ENCODE assay signal across 17 cellular contexts in the genomic region with DNA sequence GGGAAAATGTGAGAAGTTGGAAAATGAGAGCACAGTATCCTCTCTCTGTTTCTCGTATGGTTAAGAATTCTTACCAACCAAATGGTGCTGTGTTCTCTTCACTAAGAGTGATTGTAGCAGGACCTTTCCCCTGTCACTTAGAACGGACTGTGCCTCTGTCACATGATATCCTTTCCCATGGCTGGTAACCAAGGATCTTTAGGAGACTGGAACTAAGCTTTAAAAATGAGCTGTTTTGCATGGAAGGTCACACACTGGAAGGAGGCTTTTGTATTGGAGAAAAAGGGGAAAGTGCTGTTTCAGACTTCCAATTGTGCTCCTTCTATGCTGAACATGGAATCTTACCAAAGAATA.
DNase-seq lines count a peak whose midpoint lies in the region; ATAC-seq and TF ChIP-seq lines count a peak whose summit lies in the region.
"Had no signal": no experiment of that assay in that cellular context is flagged by ENCODE, and none has a peak within 500 bp of the region (broad histone marks: within the 10 kb centered on the region; RNA-seq: fewer than 3 reads in every experiment).

No MANE protein-coding gene starts in this region.

- no peaks in the 10 kb centered on the region for H4K20me1 ChIP-seq in H9 (ENCODE audit: control insufficient read depth, insufficient read depth, insufficient read length)

- intact Hi-C loops in psoas muscle (cut with DNase I): no loop called here

- H3K9me3 ChIP-seq in H9 (ENCODE audit: control insufficient read depth, low read depth, low read length) (no peaks in the 10 kb centered on the region), psoas muscle (no peaks in the 10 kb centered on the region)
- H3K9me3 ChIP-seq: esophagus squamous epithelium, neutrophil had no signal

- no peak overlapping the region for H3K4me3 Mint-ChIP-seq in H9
- H3K4me3 Mint-ChIP-seq in brain: peak overlapping the region; percentile 51 to 72 (median 67)
- H3K4me3 Mint-ChIP-seq in stimulated activated naive B cell treated with anti-CD40 and anti-IgM and Interleukin-4, amounts not matched to agents 10 μg/mL and 1 μg/mL and 100 μg/mL, for 72 hours: no peak overlapping the region
- H3K4me3 Mint-ChIP-seq: activated CD4-positive, alpha-beta T cell treated with anti-CD3 and anti-CD28 coated beads, Interleukin-2, amount 10 ng/mL, durations not matched to agents 24 days and 14 days; activated T-helper 17 cell treated with anti-CD3 and anti-CD28 coated beads, Interleukin-2, amount 50 U/mL, for 72 hours; B cell had no signal

- H3K56ac ChIP-seq in H9 (ENCODE audit: insufficient read length, low read depth, low read length): no peak overlapping the region

- H3K18ac ChIP-seq in H9 (ENCODE audit: insufficient read length, low read depth, low read length): no peak overlapping the region

- H2BK120ac ChIP-seq in H9 (ENCODE audit: low read depth, low read length, poor library complexity, severe bottlenecking): no peak overlapping the region

- no peaks in the 10 kb centered on the region for H3K27me3 ChIP-seq in H9 (ENCODE audit: insufficient read depth, low read length)
- H3K27me3 ChIP-seq in psoas muscle (ENCODE audit: insufficient read depth in 3 of 3, low read length in 2 of 3): no peaks in the 10 kb centered on the region
- H3K27me3 ChIP-seq: esophagus squamous epithelium, neutrophil had no signal

- H3K27ac ChIP-seq in H9 (ENCODE audit: insufficient read length, low read depth, low read length): no peak overlapping the region
- no peak overlapping the region for H3K27ac ChIP-seq in psoas muscle
- H3K27ac ChIP-seq: esophagus squamous epithelium, neutrophil had no signal

- H3K4ac ChIP-seq in H9 (ENCODE audit: low read depth, low read length): no peak overlapping the region

- H3T11ph ChIP-seq in H9 (ENCODE audit: low read length): no peak overlapping the region

- H3K27ac Mint-ChIP-seq in H9 (peak overlapping the region in 1 of 3 experiments; percentile 31; a peak in 1 of 7 replicates), brain (peak overlapping the region; percentile 72 to 97 (median 93))
- no peak overlapping the region for H3K27ac Mint-ChIP-seq in stimulated activated naive B cell treated with anti-CD40 and anti-IgM and Interleukin-4, amounts not matched to agents 10 μg/mL and 1 μg/mL and 100 μg/mL, for 72 hours
- H3K27ac Mint-ChIP-seq: activated CD4-positive, alpha-beta T cell treated with anti-CD3 and anti-CD28 coated beads, Interleukin-2, amount 10 ng/mL, durations not matched to agents 24 days and 14 days; activated T-helper 17 cell treated with anti-CD3 and anti-CD28 coated beads, Interleukin-2, amount 50 U/mL, for 72 hours; B cell had no signal

- no peaks in the 10 kb centered on the region for H3K9me3 Mint-ChIP-seq in H9
- peaks cover 7 to 27% (median 14%) of the 10 kb centered on the region in 5 experiments for H3K9me3 Mint-ChIP-seq in brain
- H3K9me3 Mint-ChIP-seq in stimulated activated naive B cell treated with anti-CD40 and anti-IgM and Interleukin-4, amounts not matched to agents 10 μg/mL and 1 μg/mL and 100 μg/mL, for 72 hours: peaks cover 0 to 5% of the 10 kb centered on the region in 2 donors
- H3K9me3 Mint-ChIP-seq: activated CD4-positive, alpha-beta T cell treated with anti-CD3 and anti-CD28 coated beads, Interleukin-2, amount 10 ng/mL, durations not matched to agents 24 days and 14 days; activated T-helper 17 cell treated with anti-CD3 and anti-CD28 coated beads, Interleukin-2, amount 50 U/mL, for 72 hours had no signal

- no peak overlapping the region for H2BK20ac ChIP-seq in H9 (ENCODE audit: low read depth, low read length, poor library complexity, severe bottlenecking)

- TF ChIP-seq CTCF in H9 (conservative IDR thresholded peaks at IDR 0.05) (no peak), brain (conservative IDR thresholded peaks at IDR 0.05) (no peak), psoas muscle (IDR thresholded peaks at IDR 0.05) (no peak), GM10248 (IDR thresholded peaks at IDR 0.05; ENCODE audit: control extremely low read depth, extremely low read depth, low read depth, missing control alignments) (no peak)

- CTCF ChIA-PET in GM10248 (lab: Yijun Ruan, JAX): interaction anchor here (1.2 kb wide), 2 partner anchors 11 to 17 kb away, joined by 3 read pairs; no protein-coding TSS in a partner anchor

- no peak overlapping the region for H2BK15ac ChIP-seq in H9 (ENCODE audit: low read depth, low read length)

- H3K79me1 ChIP-seq in H9 (ENCODE audit: insufficient read depth, low read depth, low read length, poor library complexity, severe bottlenecking): no peaks in the 10 kb centered on the region

- H2AFZ ChIP-seq in H9 (ENCODE audit: low read length): peak overlapping the region; percentile 57

- H3K36me3 Mint-ChIP-seq in H9 (ENCODE audit: insufficient read depth in 1 of 3, low read depth in 3 of 3) (no peaks in the 10 kb centered on the region; a peak in 1 of 7 replicates), brain (peaks cover 29% of the 10 kb centered on the region)
- H3K36me3 Mint-ChIP-seq in stimulated activated naive B cell treated with anti-CD40 and anti-IgM and Interleukin-4, amounts not matched to agents 10 μg/mL and 1 μg/mL and 100 μg/mL, for 72 hours: no peaks in the 10 kb centered on the region

- no peaks in the 10 kb centered on the region for H3K79me2 ChIP-seq in H9 (ENCODE audit: insufficient read depth, low read length)

- H3K4me1 Mint-ChIP-seq in H9 (peaks cover 5 to 8% of the 10 kb centered on the region in 2 experiments), brain (peaks cover 23% of the 10 kb centered on the region)
- H3K4me1 Mint-ChIP-seq in stimulated activated naive B cell treated with anti-CD40 and anti-IgM and Interleukin-4, amounts not matched to agents 10 μg/mL and 1 μg/mL and 100 μg/mL, for 72 hours: no peaks in the 10 kb centered on the region
- H3K4me1 Mint-ChIP-seq: activated CD4-positive, alpha-beta T cell treated with anti-CD3 and anti-CD28 coated beads, Interleukin-2, amount 10 ng/mL, durations not matched to agents 24 days and 14 days; activated T-helper 17 cell treated with anti-CD3 and anti-CD28 coated beads, Interleukin-2, amount 50 U/mL, for 72 hours; B cell had no signal

- POLR2A ChIA-PET in GM10248 (lab: Yijun Ruan, JAX): no interaction called here

- H2BK12ac ChIP-seq in H9 (ENCODE audit: insufficient read length, low read depth, low read length): no peak overlapping the region

- no CpG with 5 or more reads among the region's 2 CpGs for WGBS in H9 (ENCODE audit: extremely low coverage, insufficient read length, low lambda C conversion rate)
- WGBS in psoas muscle, 3 donors: 6 to 8% (median 6%) methylated on average over 2 of the region's 2 CpGs

- H3K27me3 Mint-ChIP-seq in H9 (ENCODE audit: low read depth) (no peaks in the 10 kb centered on the region), brain (peaks cover 3% of the 10 kb centered on the region)
- H3K27me3 Mint-ChIP-seq in stimulated activated naive B cell treated with anti-CD40 and anti-IgM and Interleukin-4, amounts not matched to agents 10 μg/mL and 1 μg/mL and 100 μg/mL, for 72 hours: no peaks in the 10 kb centered on the region
- H3K27me3 Mint-ChIP-seq: B cell had no signal

- H3K4me1 ChIP-seq in H9 (ENCODE audit: insufficient read depth, low read length) (no peaks in the 10 kb centered on the region; the same call in 1 of the 2 replicates), psoas muscle (no peaks in the 10 kb centered on the region)
- H3K4me1 ChIP-seq: esophagus squamous epithelium had no signal

- no peak for DNase-seq in H9
- DNase-seq in inferior parietal cortex (ENCODE audit: extremely low spot score): peak; percentile 55
- DNase-seq in psoas muscle: no peak
- DNase-seq in D341Med (ENCODE audit: low spot score): no peak
- no peak for DNase-seq in GM10248 (ENCODE audit: extremely low spot score)
- DNase-seq in stimulated activated naive B cell treated with anti-CD40 and anti-IgM and Interleukin-4, amounts not matched to agents 10 μg/mL and 1 μg/mL and 100 μg/mL, for 72 hours: no peak
- DNase-seq: activated CD4-positive, alpha-beta T cell treated with anti-CD3 and anti-CD28 coated beads, Interleukin-2, amount 10 ng/mL, durations not matched to agents 24 days and 14 days; central memory CD4-positive, alpha-beta T cell; esophagus squamous epithelium; NCI-H2107; stimulated activated CD4-positive, alpha-beta T cell treated with anti-CD3 and anti-CD28 coated beads, Interleukin-4, amount 100 ng/mL, for 24 hours; stimulated activated naive CD8-positive, alpha-beta T cell treated with anti-CD3 and anti-CD28 coated beads, Interleukin-15, Interleukin-2, amounts not matched to agents 100 U/mL and 50 U/mL, for 24 hours had no signal

- H3K23me2 ChIP-seq in H9 (ENCODE audit: insufficient read length, low read depth, low read length, poor library complexity, severe bottlenecking): no peaks in the 10 kb centered on the region

- H4K91ac ChIP-seq in H9 (ENCODE audit: insufficient read length, low read depth, low read length): no peak overlapping the region

- no peak overlapping the region for H3K14ac ChIP-seq in H9 (ENCODE audit: insufficient read depth, low read length)

- no peak overlapping the region for H4K5ac ChIP-seq in H9 (ENCODE audit: insufficient read length, low read depth, low read length)

- H2AK5ac ChIP-seq in H9 (ENCODE audit: insufficient read length, low read length): no peak overlapping the region

- H3K36me3 ChIP-seq in psoas muscle (ENCODE audit: insufficient read depth in 1 of 2, low read depth in 1 of 2): no peaks in the 10 kb centered on the region
- H3K36me3 ChIP-seq: esophagus squamous epithelium, neutrophil had no signal

- H3K23ac ChIP-seq in H9 (ENCODE audit: insufficient read length, low read depth, low read length): no peak overlapping the region

- no peak overlapping the region for H3K9ac ChIP-seq in H9 (ENCODE audit: extremely low read depth, insufficient read length, low read length)

- H3K4me3 ChIP-seq in psoas muscle: peak overlapping the region; percentile 49
- H3K4me3 ChIP-seq: esophagus squamous epithelium had no signal

- no peak overlapping the region for H2BK5ac ChIP-seq in H9 (ENCODE audit: insufficient read length, low read length)

- ATAC-seq in psoas muscle: peak; percentile 63 to 82 (median 66)
- no peak for ATAC-seq in HG03565 (IDR thresholded peaks at IDR 0.05; ENCODE audit: unreplicated experiment)
- no peak for ATAC-seq in stimulated activated naive B cell treated with anti-CD40 and anti-IgM and Interleukin-4, amounts not matched to agents 10 μg/mL and 1 μg/mL and 100 μg/mL, for 72 hours (replicated peaks)
- ATAC-seq: activated T-helper 17 cell treated with anti-CD3 and anti-CD28 coated beads, Interleukin-2, amount 50 U/mL, for 72 hours; stimulated activated naive CD8-positive, alpha-beta T cell treated with anti-CD3 and anti-CD28 coated beads, Interleukin-15, Interleukin-2, amounts not matched to agents 100 U/mL and 50 U/mL, for 24 hours had no signal

- H3K4me2 ChIP-seq in H9 (ENCODE audit: insufficient read depth, insufficient read length, low read length): no peak overlapping the region

- H4K8ac ChIP-seq in H9 (replicated peaks; ENCODE audit: insufficient read length, low read depth, low read length): no peak overlapping the region

Comparison
In these comparisons a context has a peak if more than half of its experiments do, and no peak if none do; other contexts are left out.
1. H3K4me3 Mint-ChIP-seq: peak in brain (5 of 5); none in H9 (0 of 2) and stimulated activated naive B cell treated with anti-CD40 and anti-IgM and Interleukin-4, amounts not matched to agents 10 μg/mL and 1 μg/mL and 100 μg/mL, for 72 hours (0 of 2).
2. ATAC-seq: peak in psoas muscle (4 of 4); none in HG03565 (single experiment) and stimulated activated naive B cell treated with anti-CD40 and anti-IgM and Interleukin-4, amounts not matched to agents 10 μg/mL and 1 μg/mL and 100 μg/mL, for 72 hours (0 of 2).